In the genomic region with DNA sequence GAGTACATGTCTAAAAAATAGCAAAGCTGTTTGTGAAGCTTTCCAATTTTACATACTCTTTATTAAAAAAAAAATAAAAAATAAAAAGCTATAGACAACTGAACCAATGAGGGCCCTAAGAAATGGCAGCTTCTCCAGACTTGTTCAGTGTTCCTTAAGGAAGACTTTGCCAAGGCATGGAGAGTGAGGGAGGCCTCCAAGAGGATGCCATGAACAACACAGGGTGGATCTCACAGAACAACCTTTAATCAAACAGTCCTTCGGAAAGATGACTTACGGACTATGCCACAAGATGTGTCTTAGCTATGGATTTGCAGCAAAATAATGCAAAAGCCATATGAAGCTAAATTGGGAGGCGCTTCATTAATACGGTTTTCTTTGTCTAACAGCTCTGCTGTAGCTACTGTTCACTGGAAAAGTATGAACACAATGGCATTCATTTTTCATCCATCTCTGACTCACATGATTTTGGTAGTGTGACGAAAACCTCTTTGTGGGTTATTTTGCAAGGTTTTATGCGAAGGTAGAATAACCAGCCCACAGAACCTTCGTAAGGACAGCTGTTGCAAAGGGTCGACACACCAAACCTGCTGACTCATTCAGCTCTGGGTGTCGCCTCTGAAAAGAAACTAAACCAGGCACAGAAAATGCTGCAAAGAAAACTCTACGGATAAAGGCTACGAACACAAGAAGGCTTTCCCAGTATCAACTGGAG, we compare ENCODE assay signal across 9 cellular contexts.
DNase-seq lines count a peak whose midpoint lies in the region; ATAC-seq and TF ChIP-seq lines count a peak whose summit lies in the region.
"Had no signal": no experiment of that assay in that cellular context is flagged by ENCODE, and none has a peak within 500 bp of the region (broad histone marks: within the 10 kb centered on the region; RNA-seq: fewer than 3 reads in every experiment).

No MANE protein-coding gene starts in this region.

- no peaks in the 10 kb centered on the region for H3K9me3 Mint-ChIP-seq in T-helper 1 cell treated with Interleukin-12 subunit alpha and Interleukin-12 subunit beta and Interleukin-4 antibody, amounts not matched to agents 30 μg/mL and 1 μg/mL, for 36 hours

- peak; percentile 88 for ATAC-seq in HG02852 (IDR thresholded peaks at IDR 0.05; ENCODE audit: unreplicated experiment)

- DNase-seq in GM12865 (ENCODE audit: low read depth) (peak; percentile 15), kidney tubule cell (ENCODE audit: low spot score) (peak; percentile 41), DMS153 (lab: John Stamatoyannopoulos, UW) (no peak), NCI-H345 (lab: John Stamatoyannopoulos, UW) (no peak), cortex of kidney (lab: John Stamatoyannopoulos, UW) (no peak), KG1 (lab: John Stamatoyannopoulos, UW) (no peak)
- DNase-seq: upper lobe of left lung had no signal

- H3K4me3 Mint-ChIP-seq in T-helper 1 cell treated with Interleukin-12 subunit alpha and Interleukin-12 subunit beta and Interleukin-4 antibody, amounts not matched to agents 30 μg/mL and 1 μg/mL, for 36 hours = peak overlapping the region; percentile 46

- H3K27ac Mint-ChIP-seq in T-helper 1 cell treated with Interleukin-12 subunit alpha and Interleukin-12 subunit beta and Interleukin-4 antibody, amounts not matched to agents 30 μg/mL and 1 μg/mL, for 36 hours = no peak overlapping the region

- no peak overlapping the region for H3K4me3 ChIP-seq in GM12865 (ENCODE audit: low read depth, low read length)

- peaks cover 2% of the 10 kb centered on the region for H3K4me1 Mint-ChIP-seq in T-helper 1 cell treated with Interleukin-12 subunit alpha and Interleukin-12 subunit beta and Interleukin-4 antibody, amounts not matched to agents 30 μg/mL and 1 μg/mL, for 36 hours (ENCODE audit: low read depth)

- no peaks in the 10 kb centered on the region for H3K36me3 Mint-ChIP-seq in T-helper 1 cell treated with Interleukin-12 subunit alpha and Interleukin-12 subunit beta and Interleukin-4 antibody, amounts not matched to agents 30 μg/mL and 1 μg/mL, for 36 hours (ENCODE audit: low read depth)

- no peak for TF ChIP-seq CTCF in GM12865 (IDR thresholded peaks at IDR 0.05; ENCODE audit: insufficient read depth, low read depth, low read length, missing control alignments)

- peaks cover 13% of the 10 kb centered on the region for H3K27me3 Mint-ChIP-seq in T-helper 1 cell treated with Interleukin-12 subunit alpha and Interleukin-12 subunit beta and Interleukin-4 antibody, amounts not matched to agents 30 μg/mL and 1 μg/mL, for 36 hours (ENCODE audit: low read depth)

Comparison
In these comparisons a context has a peak if more than half of its experiments do, and no peak if none do; other contexts are left out.
1. DNase-seq: peak in GM12865 (single experiment) and kidney tubule cell (single experiment); none in DMS153 (single experiment), NCI-H345 (single experiment), cortex of kidney (single experiment) and KG1 (single experiment).